8 cellular contexts compared by ENCODE assay signal in genomic region chr1:109483658-109484518, GRCh38. TPM values are rescaled to one million over a fixed set of nuclear protein-coding genes. Genes with fewer than 3 reads are reported as not detected.
A peak's percentile ranks its signal among the peaks of the same experiment; 100 is the strongest.
DNase-seq lines count a peak whose midpoint lies in the region; ATAC-seq and TF ChIP-seq lines count a peak whose summit lies in the region.

A gene with protein sequence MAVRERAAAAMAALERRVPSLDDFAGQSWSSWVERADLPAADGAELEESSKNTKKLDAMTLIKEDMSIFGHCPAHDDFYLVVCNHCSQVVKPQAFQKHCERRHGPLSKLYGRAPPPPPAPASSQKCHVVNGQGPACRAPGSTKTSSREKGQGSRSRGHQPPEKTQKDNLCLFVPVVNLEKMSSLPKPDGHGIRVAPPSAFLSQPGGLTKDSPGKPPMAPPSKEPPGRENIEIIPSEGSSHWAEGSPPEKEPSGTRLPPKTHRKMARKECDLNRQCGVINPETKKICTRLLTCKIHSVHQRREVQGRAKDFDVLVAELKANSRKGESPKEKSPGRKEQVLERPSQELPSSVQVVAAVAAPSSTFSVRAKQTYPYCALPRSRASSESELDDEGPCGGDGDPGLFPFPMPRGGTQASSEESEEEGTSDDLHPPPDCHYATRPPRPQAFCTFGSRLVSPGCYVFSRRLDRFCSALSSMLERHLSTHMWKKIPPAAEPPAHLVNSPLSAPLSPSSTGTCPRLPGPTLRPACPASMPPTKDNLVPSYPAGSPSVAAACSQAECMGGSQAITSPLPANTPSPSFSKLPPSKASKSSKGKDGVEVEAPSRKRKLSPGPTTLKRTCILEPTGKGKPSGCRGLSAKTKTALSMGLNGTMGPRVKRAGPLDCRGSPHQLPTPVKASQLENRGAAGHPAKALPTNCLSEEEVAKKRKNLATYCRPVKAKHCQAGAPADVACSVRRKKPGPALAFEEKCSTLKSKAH (plus strand): TSS chr1:109483905. CDS start chr1:109483954, 49 bp downstream.

- no peaks in the 10 kb centered on the region for H3K36me3 ChIP-seq in cardiac muscle cell
- no peaks in the 10 kb centered on the region for H3K36me3 ChIP-seq in transverse colon

- H3K27ac ChIP-seq in cardiac muscle cell (peak within 1 kb of the TSS; percentile 97), transverse colon (peak within 1 kb of the TSS; percentile 88 to 94 (median 92))

- H3K4me3 ChIP-seq in GM12865 (ENCODE audit: low read depth, low read length) (peak within 1 kb of the TSS; percentile 84), cardiac muscle cell (peak within 1 kb of the TSS; percentile 64), transverse colon (peak within 1 kb of the TSS; percentile 62 to 80 (median 66))

- no peaks in the 10 kb centered on the region for H3K27me3 ChIP-seq in cardiac muscle cell
- H3K27me3 ChIP-seq in transverse colon: peaks cover 2% of the 10 kb centered on the region

- DNase-seq in GM12865 (ENCODE audit: low read depth) (peak; percentile 95), NCI-H1417 (lab: John Stamatoyannopoulos, UW) (peak; percentile 90 to 94 (median 94)), SW480 (ENCODE audit: low spot score) (peak; percentile 87), cardiac muscle cell (ENCODE audit: low read depth in 1 of 2, low spot score in 1 of 2) (peak; percentile 94 to 95), pons (ENCODE audit: low spot score) (peak; percentile 91), transverse colon (peak; percentile 93)
- peak; percentile 78 for DNase-seq in activated naive CD8-positive, alpha-beta T cell treated with anti-CD3 and anti-CD28 coated beads, Interleukin-2, amount 50 U/mL, for 16 hours (ENCODE audit: low read depth, low spot score)

- TF ChIP-seq CTCF in GM12865 (IDR thresholded peaks at IDR 0.05; ENCODE audit: insufficient read depth, low read depth, low read length, missing control alignments): no peak
- TF ChIP-seq CTCF in cardiac muscle cell (IDR thresholded peaks at IDR 0.05; ENCODE audit: low read depth, low read length): no peak
- TF ChIP-seq CTCF in transverse colon (IDR thresholded peaks at IDR 0.05): no peak

- in situ Hi-C loops in transverse colon (cut with MboI; ENCODE audit: low pct_ligation_motif_present in 1 of 4, low pct_unique_long_range_greater_than_20kb in 1 of 4, low sequenced_read_pairs in 3 of 4): no loop called here

- intact Hi-C loops in transverse colon (cut with DNase I; ENCODE audit: low total_unique reads): no loop called here

- no peaks in the 10 kb centered on the region for H3K9me3 ChIP-seq in cardiac muscle cell (ENCODE audit: low read depth)
- no peaks in the 10 kb centered on the region for H3K9me3 ChIP-seq in transverse colon

- H3K4me1 ChIP-seq in cardiac muscle cell (ENCODE audit: low read depth) (no peaks in the 10 kb centered on the region), transverse colon (peaks cover 8 to 20% (median 13%) of the 10 kb centered on the region in 4 donors)

- no peak for TF ChIP-seq EP300 in transverse colon (IDR thresholded peaks at IDR 0.05; ENCODE audit: low read depth)

- 1 to 2% methylated on average over 9 to 33 of the region's 73 CpGs for WGBS in transverse colon (ENCODE audit: low coverage in 1 of 2), 2 donors

- TF ChIP-seq POLR2A in transverse colon (IDR thresholded peaks at IDR 0.05): peak; percentile 62

- ATAC-seq in HG02759 (IDR thresholded peaks at IDR 0.05; ENCODE audit: unreplicated experiment): peak; percentile 81

RNA-seq across cellular contexts. Expression of the gene that starts here (rescaled TPM):
- total RNA-seq in cardiac muscle cell (14.7 and 17.8 TPM in 2 replicates), transverse colon (10 to 100 TPM in 1 of 4 donors, 1 to 10 TPM in 3; 2.7 to 12.3 (median 6.2) TPM)
- 7.0 and 11.9 TPM in 2 replicates for polyA plus RNA-seq in cardiac muscle cell

Comparison
In these comparisons a context has a peak if more than half of its experiments do, and no peak if none do; other contexts are left out.
1. Peak in every context shown above with its lines: DNase-seq, ATAC-seq, H3K4me3 ChIP-seq and H3K27ac ChIP-seq.